In genomic region chr1:3326516-3327388, GRCh38 we compare ENCODE assay signal across 1 cellular context.
TF ChIP-seq lines count a peak whose summit lies in the region.

No MANE protein-coding gene starts in this region.

TF ChIP-seq in HepG2, 621 proteins besides CTCF, POLR2A, EP300 and RAD21 (continued from another document and continues in another):
- TF ChIP-seq ZNF687 (CRISPR knock-in tag; IDR thresholded peaks at IDR 0.05) (peak; percentile 97), ARNTL (CRISPR knock-in tag; IDR thresholded peaks at IDR 0.05) (peak; percentile 82; the same call in 1 of the 2 replicates), KAT2B (IDR thresholded peaks at IDR 0.05; ENCODE audit: borderline replicate concordance, low read depth, low read length) (no peak), TEAD3 (CRISPR knock-in tag; optimal IDR thresholded peaks at IDR 0.05; ENCODE audit: borderline replicate concordance) (peak; percentile 62), ZBTB20 (CRISPR knock-in tag; IDR thresholded peaks at IDR 0.05; ENCODE audit: borderline replicate concordance, low read depth) (no peak; the same call in 1 of the 2 replicates), ZNF260 (CRISPR knock-in tag; IDR thresholded peaks at IDR 0.05; ENCODE audit: borderline replicate concordance, low read depth) (no peak), ZNF484 (CRISPR knock-in tag; IDR thresholded peaks at IDR 0.05; ENCODE audit: borderline replicate concordance, low read depth) (no peak), CERS6 (CRISPR knock-in tag; IDR thresholded peaks at IDR 0.05) (no peak), RFX5 (IDR thresholded peaks at IDR 0.05; ENCODE audit: low read depth, low read length) (no peak), REPIN1 (CRISPR knock-in tag; IDR thresholded peaks at IDR 0.05; ENCODE audit: borderline replicate concordance, low read depth) (peak; percentile 84), ARNT (IDR thresholded peaks at IDR 0.05) (no peak), ZNF782 (CRISPR knock-in tag; IDR thresholded peaks at IDR 0.05; ENCODE audit: borderline replicate concordance) (no peak; the same call in 1 of the 2 replicates), HES4 (CRISPR knock-in tag; IDR thresholded peaks at IDR 0.05; ENCODE audit: borderline replicate concordance) (no peak; the same call in 1 of the 2 replicates), AKNA (CRISPR knock-in tag; IDR thresholded peaks at IDR 0.05; ENCODE audit: borderline replicate concordance) (no peak), ZNF878 (CRISPR knock-in tag; IDR thresholded peaks at IDR 0.05) (no peak), TOE1 (CRISPR knock-in tag; IDR thresholded peaks at IDR 0.05) (no peak), KDM6A (CRISPR knock-in tag; IDR thresholded peaks at IDR 0.05; ENCODE audit: low read depth) (0 out of 2 replicates have a peak, but pooled peaks have one; percentile 51), RELA (CRISPR knock-in tag; IDR thresholded peaks at IDR 0.05) (0 out of 2 replicates have a peak, but pooled peaks have one; percentile 83), SP5 (CRISPR knock-in tag; IDR thresholded peaks at IDR 0.05; ENCODE audit: borderline replicate concordance, low read depth) (peak; percentile 81), ZBTB4 (CRISPR knock-in tag; IDR thresholded peaks at IDR 0.05; ENCODE audit: borderline replicate concordance) (peak; percentile 77; the same call in 1 of the 2 replicates), ZNF44 (CRISPR knock-in tag; IDR thresholded peaks at IDR 0.05) (no peak), SIX4 (CRISPR knock-in tag; IDR thresholded peaks at IDR 0.05) (peak; percentile 92), ZSCAN25 (CRISPR knock-in tag; IDR thresholded peaks at IDR 0.05) (peak; percentile 79; the same call in 1 of the 2 replicates), ZNF646 (CRISPR knock-in tag; IDR thresholded peaks at IDR 0.05) (no peak), ZNF549 (CRISPR knock-in tag; IDR thresholded peaks at IDR 0.05) (no peak), JDP2 (CRISPR knock-in tag; IDR thresholded peaks at IDR 0.05; ENCODE audit: borderline replicate concordance) (no peak), JUND (CRISPR knock-in tag; IDR thresholded peaks at IDR 0.05) (no peak), TFE3 (CRISPR knock-in tag; IDR thresholded peaks at IDR 0.05) (peak; percentile 70), RCOR2 (CRISPR knock-in tag; IDR thresholded peaks at IDR 0.05) (peak; percentile 69; the same call in 1 of the 2 replicates), EZH2 (conservative IDR thresholded peaks at IDR 0.05; ENCODE audit: low read depth, low read length) (no peak), ZBTB7A (CRISPR knock-in tag; IDR thresholded peaks at IDR 0.05) (peak; percentile 83; the same call in 1 of the 2 replicates), ZNF562 (CRISPR knock-in tag; IDR thresholded peaks at IDR 0.05; ENCODE audit: borderline replicate concordance) (no peak), NR2F6 (IDR thresholded peaks at IDR 0.05) (peak; percentile 53; the same call in 1 of the 2 replicates), NR2F6 (CRISPR knock-in tag; IDR thresholded peaks at IDR 0.05) (peak; percentile 61; the same call in 1 of the 2 replicates), ZMYM2 (CRISPR knock-in tag; IDR thresholded peaks at IDR 0.05) (no peak), PCBP2 (optimal IDR thresholded peaks at IDR 0.05; ENCODE audit: low read depth, low read length, poor library complexity, severe bottlenecking) (no peak), ZFY (CRISPR knock-in tag; IDR thresholded peaks at IDR 0.05) (peak; percentile 78), RBAK (CRISPR knock-in tag; IDR thresholded peaks at IDR 0.05) (no peak), CENPBD1 (CRISPR knock-in tag; IDR thresholded peaks at IDR 0.05; ENCODE audit: borderline replicate concordance, low read depth) (no peak), MTF1 (CRISPR knock-in tag; IDR thresholded peaks at IDR 0.05) (no peak), TBX3 (IDR thresholded peaks at IDR 0.05; ENCODE audit: borderline replicate concordance) (no peak)
